Comparison of ENCODE assay signal across 20 cellular contexts in the genomic region with DNA sequence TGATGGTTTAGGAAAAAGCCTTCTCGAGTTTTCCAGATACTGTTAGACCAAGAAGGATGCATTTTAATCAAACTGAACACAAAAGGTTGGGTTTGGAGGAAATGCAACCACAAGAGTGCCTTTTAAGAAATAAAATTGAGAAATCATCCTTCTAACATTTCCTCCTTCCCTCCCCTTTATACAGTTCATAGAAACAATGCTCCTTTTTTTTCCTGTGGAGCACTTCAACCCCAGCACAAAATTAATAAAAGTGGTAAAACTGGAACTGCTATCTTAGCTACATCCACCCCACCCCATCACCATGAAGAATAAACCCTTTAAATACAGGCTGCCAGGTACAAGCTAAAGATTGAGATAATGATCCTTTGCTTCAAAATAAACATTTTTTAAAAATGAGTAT.
"Had no signal": no experiment of that assay in that cellular context is flagged by ENCODE, and none has a peak within 500 bp of the region (broad histone marks: within the 10 kb centered on the region; RNA-seq: fewer than 3 reads in every experiment).

No MANE protein-coding gene starts in this region.

- H3K4me1 ChIP-seq: adrenal gland, left ventricle myocardium inferior, spleen, testis had no signal

- H3K36me3 ChIP-seq: adrenal gland, left ventricle myocardium inferior, spleen had no signal

- H3K27me3 ChIP-seq: adrenal gland, testis had no signal

- H3K4me1 Mint-ChIP-seq: activated T-helper 17 cell treated with anti-CD3 and anti-CD28 coated beads, Interleukin-2, amount 50 U/mL, for 72 hours; WTC11 had no signal

- H3K27ac ChIP-seq: adrenal gland, left ventricle myocardium inferior, spleen, testis had no signal

- H3K4me3 ChIP-seq: adrenal gland, left ventricle myocardium inferior, spleen, testis had no signal

- H3K36me3 Mint-ChIP-seq: natural killer cell treated with Interleukin-12 subunit alpha and Interleukin-12 subunit beta and Interleukin-15 and Interleukin-18, amount 100 ng/mL, for 72 hours; WTC11 had no signal

- H3K27me3 Mint-ChIP-seq: progenitor cell of endocrine pancreas had no signal

- H3K4me3 Mint-ChIP-seq: activated naive CD8-positive, alpha-beta T cell; activated T-cell treated with anti-CD3 and anti-CD28 coated beads, Interleukin-2, amount 50 U/mL, for 24 hours; activated T-helper 17 cell treated with anti-CD3 and anti-CD28 coated beads, Interleukin-2, amount 50 U/mL, for 72 hours; natural killer cell treated with Interleukin-12 subunit alpha and Interleukin-12 subunit beta and Interleukin-15 and Interleukin-18, amount 100 ng/mL, for 72 hours; WTC11 had no signal

- ATAC-seq: activated T-helper 17 cell treated with anti-CD3 and anti-CD28 coated beads, Interleukin-2, amount 50 U/mL, for 72 hours; natural killer cell treated with Interleukin-12 subunit alpha and Interleukin-12 subunit beta and Interleukin-15 and Interleukin-18, amount 100 ng/mL, for 72 hours; WTC11 had no signal

- DNase-seq: activated CD8-positive, alpha-beta memory T cell treated with anti-CD3 and anti-CD28 coated beads for 24 hours; activated CD8-positive, alpha-beta memory T cell treated with anti-CD3 and anti-CD28 coated beads, Interleukin-2, amount 50 U/mL, for 4 hours; activated T-cell treated with anti-CD3 and anti-CD28 coated beads, Interleukin-2, amount 50 U/mL, for 24 hours; adrenal gland; central memory CD4-positive, alpha-beta T cell; dermis blood vessel endothelial cell; effector CD8-positive, alpha-beta T cell; erythroblast; foreskin fibroblast; kidney; left ventricle myocardium inferior; spleen; stimulated activated CD4-positive, alpha-beta T cell treated with anti-CD3 and anti-CD28 coated beads, Interleukin-4, amount 100 ng/mL, for 1 hour; stimulated activated naive CD4-positive, alpha-beta T cell; testis had no signal

- H3K9me3 Mint-ChIP-seq: activated T-cell treated with anti-CD3 and anti-CD28 coated beads, Interleukin-2, amount 50 U/mL, for 24 hours; natural killer cell treated with Interleukin-12 subunit alpha and Interleukin-12 subunit beta and Interleukin-15 and Interleukin-18, amount 100 ng/mL, for 72 hours; WTC11 had no signal

- H3K9me3 ChIP-seq: adrenal gland, left ventricle myocardium inferior, spleen, testis had no signal

- H3K27ac Mint-ChIP-seq: activated naive CD8-positive, alpha-beta T cell; activated T-cell treated with anti-CD3 and anti-CD28 coated beads, Interleukin-2, amount 50 U/mL, for 24 hours; activated T-helper 17 cell treated with anti-CD3 and anti-CD28 coated beads, Interleukin-2, amount 50 U/mL, for 72 hours; natural killer cell treated with Interleukin-12 subunit alpha and Interleukin-12 subunit beta and Interleukin-15 and Interleukin-18, amount 100 ng/mL, for 72 hours; progenitor cell of endocrine pancreas; WTC11 had no signal
